Comparison of ENCODE assay signal across 16 cellular contexts in the genomic region with DNA sequence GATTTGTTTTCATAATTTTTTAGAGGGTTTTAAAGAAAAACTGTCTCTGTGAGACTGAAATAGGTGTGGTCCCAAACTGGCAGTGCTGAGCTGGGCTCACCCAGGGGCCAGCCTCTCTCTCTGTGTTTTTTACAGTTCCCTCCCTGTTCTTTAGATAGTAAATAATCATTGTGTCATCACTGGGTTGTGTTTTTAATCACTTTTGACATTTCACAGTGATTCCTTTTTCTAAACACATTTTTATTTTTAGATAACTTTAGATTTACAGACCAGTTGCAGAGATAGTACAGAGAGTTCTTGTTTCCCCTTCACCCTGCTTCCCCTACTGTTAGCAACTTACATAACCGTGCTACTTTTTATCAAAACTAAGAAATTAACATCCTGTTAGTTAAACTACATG. TPM values are rescaled to one million over a fixed set of nuclear protein-coding genes. Genes with fewer than 3 reads are reported as not detected.
DNase-seq lines count a peak whose midpoint lies in the region; ATAC-seq and TF ChIP-seq lines count a peak whose summit lies in the region.
"Had no signal": no experiment of that assay in that cellular context is flagged by ENCODE, and none has a peak within 500 bp of the region (broad histone marks: within the 10 kb centered on the region; RNA-seq: fewer than 3 reads in every experiment).

No MANE protein-coding gene starts in this region.

- H2AK5ac ChIP-seq in mesenchymal stem cell (ENCODE audit: low read length, severe bottlenecking): no peak overlapping the region
- H2AK5ac ChIP-seq in neuronal stem cell (ENCODE audit: low read depth, low read length): no peak overlapping the region

- H2BK12ac ChIP-seq in mesenchymal stem cell (ENCODE audit: low read length in 2 of 2) (no peak overlapping the region), neuronal stem cell (ENCODE audit: low read length) (no peak overlapping the region)

- peaks cover 14% of the 10 kb centered on the region for H3K4me1 ChIP-seq in HEK293 (ENCODE audit: control insufficient read depth, insufficient read depth, low read length)
- H3K4me1 ChIP-seq in mesenchymal stem cell (ENCODE audit: control insufficient read depth, insufficient read depth, low read depth, low read length): peaks cover 12% of the 10 kb centered on the region
- peaks cover 43% of the 10 kb centered on the region for H3K4me1 ChIP-seq in suprapubic skin
- peaks cover 14 to 25% of the 10 kb centered on the region in 2 donors for H3K4me1 ChIP-seq in neuronal stem cell (ENCODE audit: control insufficient read depth in 2 of 2, insufficient read depth in 1 of 2, low read depth in 1 of 2, low read length in 2 of 2)
- no peaks in the 10 kb centered on the region for H3K4me1 ChIP-seq in mucosa of descending colon (ENCODE audit: low read depth)
- H3K4me1 ChIP-seq: psoas muscle had no signal

- H2AFZ ChIP-seq in mesenchymal stem cell (ENCODE audit: low read depth, low read length): no peak overlapping the region
- H2AFZ ChIP-seq in neuronal stem cell (ENCODE audit: low read length): no peak overlapping the region

- intact Hi-C loops in mucosa of descending colon (cut with DNase I, micrococcal nuclease): no loop called here

- H3K79me1 ChIP-seq in mesenchymal stem cell (replicated peaks; ENCODE audit: low read length, poor library complexity, severe bottlenecking) (peaks cover 42% of the 10 kb centered on the region), neuronal stem cell (ENCODE audit: low read depth, low read length) (peaks cover 2% of the 10 kb centered on the region)

- H3K27me3 ChIP-seq in brain microvascular endothelial cell (replicated peaks) (no peaks in the 10 kb centered on the region), mesenchymal stem cell (ENCODE audit: control insufficient read depth in 1 of 2, insufficient read depth in 1 of 2, low read length in 2 of 2) (no peaks in the 10 kb centered on the region), suprapubic skin (no peaks in the 10 kb centered on the region), neuronal stem cell (ENCODE audit: control insufficient read depth in 3 of 3, insufficient read depth in 3 of 3, low read depth in 1 of 3, low read length in 3 of 3) (no peaks in the 10 kb centered on the region)
- H3K27me3 ChIP-seq: foreskin keratinocyte had no signal

- TF ChIP-seq POLR2A in suprapubic skin (IDR thresholded peaks at IDR 0.05): no peak

- no peak overlapping the region for H2BK120ac ChIP-seq in mesenchymal stem cell (ENCODE audit: low read depth, low read length)
- H2BK120ac ChIP-seq in neuronal stem cell (ENCODE audit: low read depth, low read length): no peak overlapping the region

- in situ Hi-C loops in brain microvascular endothelial cell (cut with HindIII; ENCODE audit: low pct_ligation_motif_present, low sequenced_read_pairs): no loop called here

- H4K91ac ChIP-seq in mesenchymal stem cell (ENCODE audit: low read length) (no peak overlapping the region), neuronal stem cell (ENCODE audit: low read depth, low read length, poor library complexity) (no peak overlapping the region)

- POLR2A ChIA-PET in HEK293 (lab: Yijun Ruan, JAX): no interaction called here

- H3K4me3 ChIP-seq in HEK293 (ENCODE audit: low read depth, low read length) (no peak overlapping the region), brain microvascular endothelial cell (ENCODE audit: low read depth, low read length) (no peak overlapping the region), mesenchymal stem cell (ENCODE audit: insufficient read depth in 1 of 2, low read depth in 1 of 2, low read length in 2 of 2) (no peak overlapping the region), suprapubic skin (no peak overlapping the region), neuronal stem cell (ENCODE audit: low read length in 2 of 2) (no peak overlapping the region), mucosa of descending colon (no peak overlapping the region)
- H3K4me3 ChIP-seq: psoas muscle had no signal

- DNase-seq in brain microvascular endothelial cell (no peak), mesenchymal stem cell (peak; percentile 63), suprapubic skin (ENCODE audit: low spot score in 2 of 2) (no peak), neuronal stem cell (ENCODE audit: low spot score) (no peak), DMS 273 treated with DMSO at 0.1 percent for 48 hours (lab: John Stamatoyannopoulos, UW) (no peak), mucosa of descending colon (no peak), T-helper 2 cell (no peak)
- DNase-seq: activated CD4-positive, alpha-beta T cell treated with anti-CD3 and anti-CD28 coated beads, Interleukin-2, amount 50 U/mL, for 4 hours; activated T-cell treated with anti-CD3 and anti-CD28 coated beads, Interleukin-2, amount 50 U/mL, for 72 hours; foreskin keratinocyte; midbrain; NCI-H2107; NCI-H774; psoas muscle; stimulated activated CD4-positive, alpha-beta T cell treated with anti-CD3 and anti-CD28 coated beads, Interleukin-1b, Interleukin-23, amount 100 ng/mL, for 48 hours had no signal

- H4K8ac ChIP-seq in mesenchymal stem cell (ENCODE audit: low read length) (no peak overlapping the region), neuronal stem cell (ENCODE audit: low read depth, low read length) (no peak overlapping the region)

- 44% methylated on average over 1 of the region's 1 CpG for WGBS in mesenchymal stem cell
- WGBS in suprapubic skin: 35% methylated on average over 1 of the region's 1 CpG
- WGBS in neuronal stem cell (ENCODE audit: extremely low coverage in 2 of 2, insufficient read length in 2 of 2, insufficient replicate concordance in 1 of 2), 2 donors: no CpG with 5 or more reads among the region's 1 CpG

- peak overlapping the region in 1 of 2 experiments; percentile 59 for H3K18ac ChIP-seq in mesenchymal stem cell (ENCODE audit: low read depth in 1 of 2, low read length in 2 of 2)
- H3K18ac ChIP-seq in neuronal stem cell (ENCODE audit: low read length): no peak overlapping the region

- CTCF ChIA-PET in HEK293 (lab: Yijun Ruan, JAX): no interaction called here

- no peaks in the 10 kb centered on the region for H3K9me3 ChIP-seq in HEK293 (ENCODE audit: control insufficient read depth, insufficient read depth, low read depth, low read length)
- no peaks in the 10 kb centered on the region for H3K9me3 ChIP-seq in mesenchymal stem cell (ENCODE audit: control insufficient read depth, low read length)
- no peaks in the 10 kb centered on the region for H3K9me3 ChIP-seq in suprapubic skin
- no peaks in the 10 kb centered on the region for H3K9me3 ChIP-seq in neuronal stem cell (replicated peaks in 1 of 2; ENCODE audit: control insufficient read depth in 2 of 2, insufficient read depth in 1 of 2, low read depth in 1 of 2, low read length in 2 of 2)
- no peaks in the 10 kb centered on the region for H3K9me3 ChIP-seq in mucosa of descending colon
- H3K9me3 ChIP-seq: psoas muscle had no signal

- H3K23ac ChIP-seq in mesenchymal stem cell (ENCODE audit: low read length in 2 of 2) (no peak overlapping the region), neuronal stem cell (ENCODE audit: low read depth, low read length, poor library complexity) (no peak overlapping the region)

- H3K9ac ChIP-seq in mesenchymal stem cell (ENCODE audit: low read length) (peak overlapping the region; percentile 47), neuronal stem cell (ENCODE audit: low read depth, low read length, poor library complexity) (no peak overlapping the region)

- H2BK5ac ChIP-seq in mesenchymal stem cell (ENCODE audit: low read depth, low read length, poor library complexity, severe bottlenecking): no peak overlapping the region
- H2BK5ac ChIP-seq in neuronal stem cell (ENCODE audit: low read length): no peak overlapping the region

- TF ChIP-seq EP300 in suprapubic skin (IDR thresholded peaks at IDR 0.05): no peak

- TF ChIP-seq CTCF in HEK293 (tag by site-specific recombination; IDR thresholded peaks at IDR 0.05): no peak
- TF ChIP-seq CTCF in brain microvascular endothelial cell (IDR thresholded peaks at IDR 0.05; ENCODE audit: low read depth, low read length, missing control alignments): no peak
- TF ChIP-seq CTCF in suprapubic skin (IDR thresholded peaks at IDR 0.05): no peak
- no peak for TF ChIP-seq CTCF in mucosa of descending colon (IDR thresholded peaks at IDR 0.05)

- H3K14ac ChIP-seq in mesenchymal stem cell (ENCODE audit: low read length in 2 of 2): no peak overlapping the region
- no peak overlapping the region for H3K14ac ChIP-seq in neuronal stem cell (ENCODE audit: low read length)

- H3K27ac ChIP-seq in HEK293 (ENCODE audit: extremely low read depth, low read depth, low read length) (no peak overlapping the region), brain microvascular endothelial cell (peak overlapping the region; percentile 71), mesenchymal stem cell (ENCODE audit: low read length, poor library complexity, severe bottlenecking) (no peak overlapping the region), suprapubic skin (peak overlapping the region; percentile 47), neuronal stem cell (replicated peaks; ENCODE audit: low read length) (no peak overlapping the region)
- H3K27ac ChIP-seq: foreskin keratinocyte, psoas muscle had no signal

- H3K4ac ChIP-seq in mesenchymal stem cell (ENCODE audit: low read depth in 1 of 2, low read length in 2 of 2) (no peak overlapping the region), neuronal stem cell (ENCODE audit: low read length) (no peak overlapping the region)

- no peak overlapping the region for H3K4me2 ChIP-seq in mesenchymal stem cell (ENCODE audit: low read length, poor library complexity, severe bottlenecking)
- H3K4me2 ChIP-seq in neuronal stem cell (ENCODE audit: insufficient read depth, low read length, poor library complexity, severe bottlenecking): no peak overlapping the region

- no peak for ATAC-seq in mucosa of descending colon
- ATAC-seq: activated T-cell treated with anti-CD3 and anti-CD28 coated beads, Interleukin-2, amount 50 U/mL, for 72 hours; foreskin keratinocyte; psoas muscle had no signal

- peaks cover 0 to 2% of the 10 kb centered on the region in 2 experiments; a peak in 2 of 3 replicates for H3K36me3 ChIP-seq in HEK293 (ENCODE audit: control insufficient read depth in 2 of 2, insufficient read depth in 1 of 2, low read length in 2 of 2)
- H3K36me3 ChIP-seq in brain microvascular endothelial cell (replicated peaks): peaks cover 10% of the 10 kb centered on the region
- H3K36me3 ChIP-seq in mesenchymal stem cell (ENCODE audit: control insufficient read depth in 1 of 2, insufficient read depth in 2 of 2, low read depth in 1 of 2, low read length in 2 of 2): peaks cover 10 to 27% of the 10 kb centered on the region in 2 experiments
- H3K36me3 ChIP-seq in suprapubic skin: no peaks in the 10 kb centered on the region
- H3K36me3 ChIP-seq in neuronal stem cell (replicated peaks in 1 of 2; ENCODE audit: control insufficient read depth in 2 of 2, insufficient read depth in 2 of 2, low read length in 2 of 2): peaks cover 2 to 98% of the 10 kb centered on the region in 2 donors
- H3K36me3 ChIP-seq in mucosa of descending colon (ENCODE audit: low read depth): no peaks in the 10 kb centered on the region

- H2BK15ac ChIP-seq in mesenchymal stem cell (ENCODE audit: low read depth, poor library complexity, severe bottlenecking) (no peak overlapping the region), neuronal stem cell (ENCODE audit: low read length) (no peak overlapping the region)

RNA-seq across cellular contexts. Expression of a gene that starts 44.4 kb away (rescaled TPM):
- polyA plus RNA-seq in mesenchymal stem cell (2013, experiment 1 of 2): 39.4 TPM
- polyA plus RNA-seq in mesenchymal stem cell (2013, experiment 2 of 2): 35.3 TPM
- total RNA-seq in suprapubic skin: 100 to 1,000 TPM in 1 of 4 donors, 10 to 100 TPM in 3; 38.1 to 172 (median 67.5) TPM
- 46.3 TPM for polyA plus RNA-seq in neuronal stem cell (2013, experiment 1 of 2)
- 51.7 TPM for polyA plus RNA-seq in neuronal stem cell (2013, experiment 2 of 2)
- 10 to 100 TPM in 2 of 3 donors, 1 to 10 TPM in 1; 6.5 to 72.3 (median 20.9) TPM for total RNA-seq in mucosa of descending colon

Comparison
In these comparisons a context has a peak if more than half of its experiments do, and no peak if none do; other contexts are left out.
1. H3K27ac ChIP-seq: peak in brain microvascular endothelial cell (single experiment) and suprapubic skin (single experiment); none in HEK293 (single experiment), mesenchymal stem cell (single experiment) and neuronal stem cell (single experiment).